In genomic region chr6:151488226-151488625, GRCh38 we compare ENCODE assay signal across 23 cellular contexts. TPM values are rescaled to one million over a fixed set of nuclear protein-coding genes. Genes with fewer than 3 reads are reported as not detected.
"Had no signal": no experiment of that assay in that cellular context is flagged by ENCODE, and none has a peak within 500 bp of the region (broad histone marks: within the 10 kb centered on the region; RNA-seq: fewer than 3 reads in every experiment).

No MANE protein-coding gene starts in this region.

- H3K4me3 ChIP-seq: colonic mucosa, hepatocyte, lung, right atrium auricular region, sigmoid colon, skin epidermis, stomach, thoracic aorta, transverse colon had no signal

- DNase-seq: colonic mucosa; dermis blood vessel endothelial cell; endodermal cell; foreskin melanocyte; head of caudate nucleus; kidney; left colon; left ventricle myocardium superior; naive thymus-derived CD8-positive, alpha-beta T cell; sigmoid colon; stimulated activated CD4-positive, alpha-beta T cell treated with anti-CD3 and anti-CD28 coated beads, Interleukin-2, amount 100 ng/mL, for 24 hours; stimulated activated CD4-positive, alpha-beta T cell treated with anti-CD3 and anti-CD28 coated beads, Interleukin-4, amount 100 ng/mL, for 4 hours; stimulated activated naive CD4-positive, alpha-beta T cell; stomach; substantia nigra; transverse colon had no signal

- H3K36me3 ChIP-seq: colonic mucosa, neutrophil, right atrium auricular region, sigmoid colon, stomach, thoracic aorta, transverse colon had no signal

- H3K27me3 ChIP-seq: colonic mucosa, right atrium auricular region had no signal

- FAIRE-seq: endothelial cell of umbilical vein had no signal

RNA-seq across cellular contexts. Expression of gene CCDC170, which starts 5.6 kb away (rescaled TPM):
- total RNA-seq: dermis blood vessel endothelial cell; naive thymus-derived CD8-positive, alpha-beta T cell had no signal
